19 cellular contexts compared by ENCODE assay signal in genomic region chr22:19779685-19780268, GRCh38. TPM values are rescaled to one million over a fixed set of nuclear protein-coding genes. Genes with fewer than 3 reads are reported as not detected.
A peak's percentile ranks its signal among the peaks of the same experiment; 100 is the strongest.
DNase-seq lines count a peak whose midpoint lies in the region; ATAC-seq and TF ChIP-seq lines count a peak whose summit lies in the region.
"Had no signal": no experiment of that assay in that cellular context is flagged by ENCODE, and none has a peak within 500 bp of the region (broad histone marks: within the 10 kb centered on the region; RNA-seq: fewer than 3 reads in every experiment).

No MANE protein-coding gene starts in this region.

- H3K27ac Mint-ChIP-seq in HFFc6 (peak overlapping the region; percentile 5; the same call in 1 of the 2 replicates), nephron progenitor cell (no peak overlapping the region)
- H3K27ac Mint-ChIP-seq: B cell; mesothelial cell of epicardium; stimulated activated naive CD8-positive, alpha-beta T cell treated with anti-CD3 and anti-CD28 coated beads, Interleukin-15, Interleukin-2, amounts not matched to agents 100 ng/mL and 50 ng/mL, for 24 hours had no signal

- peaks cover 0 to 3% (median 0%) of the 10 kb centered on the region in 3 donors for H3K9me3 ChIP-seq in gastrocnemius medialis
- H3K9me3 ChIP-seq: transverse colon had no signal

- H3K27ac ChIP-seq in VCaP, result peak overlapping the region; percentile 13; the same call in 1 of the 2 replicates
- peak overlapping the region in 3 of 4 donors; percentile 50 to 76 (median 53) for H3K27ac ChIP-seq in gastrocnemius medialis
- H3K27ac ChIP-seq: gastroesophageal sphincter, RWPE1, transverse colon had no signal

- DNase-seq in NCI-H748 (lab: John Stamatoyannopoulos, UW; ENCODE audit: unreplicated experiment) (peak; percentile 2), NCI-H748 treated with DMSO at 0.1 percent for 48 hours (lab: John Stamatoyannopoulos, UW) (no peak), HFFc6 (no peak), gastrocnemius medialis (no peak), nephron progenitor cell (no peak)
- DNase-seq: activated gamma-delta T cell treated with Interleukin-2 at 50 U/mL for 16 hours, activated T-cell treated with anti-CD3 and anti-CD28 coated beads for 4 hours, cerebellar nuclear complex, H9, NCI-H1436 treated with DMSO at 0.1 percent for 48 hours, transverse colon had no signal

- TF ChIP-seq CTCF in HFFc6 (IDR thresholded peaks at IDR 0.05) (no peak), VCaP (conservative IDR thresholded peaks at IDR 0.05) (no peak), gastrocnemius medialis (IDR thresholded peaks at IDR 0.05 in 4 of 5, conservative IDR thresholded peaks at IDR 0.05 in 1 of 5) (no peak), nephron progenitor cell (IDR thresholded peaks at IDR 0.05) (no peak)

- H3K4me1 ChIP-seq in gastrocnemius medialis, result no peaks in the 10 kb centered on the region
- H3K4me1 ChIP-seq: gastroesophageal sphincter, transverse colon had no signal

- H3K4me1 Mint-ChIP-seq in HFFc6 (ENCODE audit: low read depth) (peaks cover 18% of the 10 kb centered on the region), nephron progenitor cell (peaks cover 9% of the 10 kb centered on the region)

- in situ Hi-C loops in gastrocnemius medialis (cut with MboI; ENCODE audit: low sequenced_read_pairs in 4 of 4), result no loop called here

- no peaks in the 10 kb centered on the region for H3K36me3 ChIP-seq in gastrocnemius medialis
- H3K36me3 ChIP-seq: gastroesophageal sphincter, transverse colon had no signal

- peaks cover 0 to 7% (median 0%) of the 10 kb centered on the region in 3 donors for H3K27me3 ChIP-seq in gastrocnemius medialis

- ATAC-seq in gastrocnemius medialis, result no peak
- ATAC-seq in GM21526 (IDR thresholded peaks at IDR 0.05; ENCODE audit: low FRiP score, unreplicated experiment), result no peak
- ATAC-seq in GM19351 (IDR thresholded peaks at IDR 0.05; ENCODE audit: unreplicated experiment), result no peak
- ATAC-seq: gastroesophageal sphincter had no signal

- H3K4me3 ChIP-seq in gastrocnemius medialis, result no peak overlapping the region
- H3K4me3 ChIP-seq: gastroesophageal sphincter, transverse colon had no signal

- H3K27me3 Mint-ChIP-seq in HFFc6 (ENCODE audit: insufficient read depth), result no peaks in the 10 kb centered on the region; the same call in none of the 2 replicates
- peaks cover 86% of the 10 kb centered on the region for H3K27me3 Mint-ChIP-seq in nephron progenitor cell (ENCODE audit: low read depth, poor library complexity)

- H3K9me3 Mint-ChIP-seq in HFFc6 (no peaks in the 10 kb centered on the region), nephron progenitor cell (peaks cover 7% of the 10 kb centered on the region)
- H3K9me3 Mint-ChIP-seq: H9; stimulated activated naive CD8-positive, alpha-beta T cell treated with anti-CD3 and anti-CD28 coated beads, Interleukin-15, Interleukin-2, amounts not matched to agents 100 ng/mL and 50 ng/mL, for 24 hours had no signal

- H3K4me3 Mint-ChIP-seq in HFFc6 (0 out of 2 replicates have a peak overlapping the region, but pooled peaks have one; percentile 2), nephron progenitor cell (no peak overlapping the region)
- H3K4me3 Mint-ChIP-seq: B cell; H9; mesothelial cell of epicardium; stimulated activated naive CD8-positive, alpha-beta T cell treated with anti-CD3 and anti-CD28 coated beads, Interleukin-15, Interleukin-2, amounts not matched to agents 100 ng/mL and 50 ng/mL, for 24 hours had no signal

- TF ChIP-seq POLR2A in gastrocnemius medialis (IDR thresholded peaks at IDR 0.05), result no peak

- intact Hi-C loops in gastrocnemius medialis (cut with DNase I; ENCODE audit: low total_unique reads), result no loop called here

- H3K36me3 Mint-ChIP-seq in HFFc6 (ENCODE audit: low read depth), result no peaks in the 10 kb centered on the region
- no peaks in the 10 kb centered on the region for H3K36me3 Mint-ChIP-seq in nephron progenitor cell (ENCODE audit: low read depth)
- H3K36me3 Mint-ChIP-seq: mesothelial cell of epicardium had no signal

RNA-seq across cellular contexts. Expression of gene TBX1, which starts 19.2 kb away (rescaled TPM):
- total RNA-seq in HFFc6 (2021; fragmentation: NEBNext Ultra II Directional; extraction: Animal tissue kit (Norgen Biotek cat#: 25700)), result 1 to 10 TPM in 1 of 6 experiments, under 1 TPM in 4, not detected in 1; 0.14 to 1.1 (median 0.73) TPM
- total RNA-seq in gastrocnemius medialis, result 10 to 100 TPM; 27.9 to 38.9 (median 36.3) TPM
- total RNA-seq: B cell had no signal

RNA-seq across cellular contexts. Expression of gene GP1BB, which starts 56.4 kb away (rescaled TPM):
- 1 to 10 TPM in 1 of 6 experiments, under 1 TPM in 2, not detected in 3; 0.27 to 1.1 (median 0.41) TPM for total RNA-seq in HFFc6 (2021; fragmentation: NEBNext Ultra II Directional; extraction: Animal tissue kit (Norgen Biotek cat#: 25700))
- 1 to 10 TPM in 3 of 4 donors, not detected in 1; 1.4 to 3.5 (median 2.3) TPM for total RNA-seq in gastrocnemius medialis
- total RNA-seq: B cell had no signal

Comparison
In these comparisons a context has a peak if more than half of its experiments do, and no peak if none do; other contexts are left out.
1. RNA of gene TBX1, which starts 19.2 kb away (total RNA-seq): 27.9 to 38.9 TPM in gastrocnemius medialis; 0.14 to 1.1 TPM in HFFc6; every median in the first group is over 10 times any median in the second.